Comparison of ENCODE assay signal across 13 cellular contexts in the genomic region with DNA sequence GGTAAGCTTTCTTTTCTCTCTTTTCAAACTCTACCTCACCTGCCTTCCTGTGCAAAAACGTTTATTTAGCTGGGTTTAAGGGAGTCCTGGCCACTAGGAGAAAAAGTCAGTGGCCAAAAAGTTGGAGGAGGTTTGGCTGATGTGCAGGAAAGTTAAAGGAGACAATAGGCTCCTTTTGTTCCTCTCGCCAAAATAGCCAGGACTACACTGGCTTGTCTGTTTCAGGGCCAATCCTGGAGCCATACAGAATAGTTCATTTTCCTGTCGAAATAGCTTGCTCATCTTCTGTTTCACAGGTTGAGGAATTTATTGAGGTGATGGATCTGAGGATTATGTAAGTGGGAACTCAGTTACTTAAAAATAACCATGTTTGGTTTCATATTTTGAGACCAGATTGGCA. TPM values are rescaled to one million over a fixed set of nuclear protein-coding genes. Genes with fewer than 3 reads are reported as not detected.
DNase-seq lines count a peak whose midpoint lies in the region; ATAC-seq and TF ChIP-seq lines count a peak whose summit lies in the region.
"Had no signal": no experiment of that assay in that cellular context is flagged by ENCODE, and none has a peak within 500 bp of the region (broad histone marks: within the 10 kb centered on the region; RNA-seq: fewer than 3 reads in every experiment).

No MANE protein-coding gene starts in this region.

- intact Hi-C loops in spleen (cut with DNase I; ENCODE audit: low total_unique reads), result no loop called here

- H3K4ac ChIP-seq in mesendoderm (ENCODE audit: low read depth, low read length), result no peak overlapping the region

- no peak overlapping the region for H3K23ac ChIP-seq in mesendoderm (ENCODE audit: low read length)

- ATAC-seq in GM19035 (IDR thresholded peaks at IDR 0.05; ENCODE audit: unreplicated experiment), result no peak
- ATAC-seq in activated T-cell treated with anti-CD3 and anti-CD28 coated beads, Interleukin-2, amount 50 U/mL, for 4 hours, result no peak
- ATAC-seq: activated CD4-positive, alpha-beta T cell treated with anti-CD3 and anti-CD28 coated beads for 36 hours; CD8-positive, alpha-beta T cell had no signal

- H3K27me3 Mint-ChIP-seq in endodermal cell (ENCODE audit: insufficient read depth), result no peaks in the 10 kb centered on the region
- no peaks in the 10 kb centered on the region for H3K27me3 Mint-ChIP-seq in activated naive CD8-positive, alpha-beta T cell treated with anti-CD3 and anti-CD28 coated beads for 36 hours
- H3K27me3 Mint-ChIP-seq in activated T-cell treated with anti-CD3 and anti-CD28 coated beads, Interleukin-2, amount 50 U/mL, for 4 hours (ENCODE audit: low read depth), result no peaks in the 10 kb centered on the region
- H3K27me3 Mint-ChIP-seq: activated CD4-positive, alpha-beta T cell treated with anti-CD3 and anti-CD28 coated beads for 36 hours had no signal

- H3K79me1 ChIP-seq in mesendoderm (ENCODE audit: low read length), result no peaks in the 10 kb centered on the region

- TF ChIP-seq CTCF in endodermal cell (conservative IDR thresholded peaks at IDR 0.05) (no peak), spleen (IDR thresholded peaks at IDR 0.05 in 8 of 11, conservative IDR thresholded peaks at IDR 0.05 in 3 of 11) (no peak)

- H2BK15ac ChIP-seq in mesendoderm (replicated peaks; ENCODE audit: low read depth), result no peak overlapping the region

- peak overlapping the region; percentile 75 for H3K18ac ChIP-seq in mesendoderm (ENCODE audit: low read length)

- H4K8ac ChIP-seq in mesendoderm (ENCODE audit: low read depth, low read length), result no peak overlapping the region

- peak overlapping the region; percentile 91 for H3K27ac Mint-ChIP-seq in endodermal cell
- H3K27ac Mint-ChIP-seq in activated naive CD8-positive, alpha-beta T cell treated with anti-CD3 and anti-CD28 coated beads for 36 hours, result no peak overlapping the region
- H3K27ac Mint-ChIP-seq: activated CD4-positive, alpha-beta T cell treated with anti-CD3 and anti-CD28 coated beads for 36 hours; CD8-positive, alpha-beta T cell had no signal

- no peak for DNase-seq in H7
- DNase-seq in endodermal cell, result no peak
- DNase-seq in mesendoderm, result peak; percentile 13
- no peak for DNase-seq in spleen
- no peak for DNase-seq in effector CD8-positive, alpha-beta T cell (lab: John Stamatoyannopoulos, UW)
- no peak for DNase-seq in activated naive CD8-positive, alpha-beta T cell treated with anti-CD3 and anti-CD28 coated beads for 36 hours
- DNase-seq in activated T-cell treated with anti-CD3 and anti-CD28 coated beads, Interleukin-2, amount 50 U/mL, for 4 hours, result no peak
- DNase-seq: activated CD4-positive, alpha-beta T cell treated with anti-CD3 and anti-CD28 coated beads for 36 hours; activated gamma-delta T cell; CD8-positive, alpha-beta T cell; effector CD4-positive, alpha-beta T cell; SIG-M5 had no signal

- H3K4me3 ChIP-seq in H7 (ENCODE audit: insufficient read depth, low read depth, low read length) (peak overlapping the region; percentile 55), endodermal cell (ENCODE audit: low read length) (peak overlapping the region; percentile 96), mesendoderm (ENCODE audit: low read length) (peak overlapping the region; percentile 68), spleen (peak overlapping the region in 6 of 8 donors; percentile 7 to 53 (median 22))

- no peak overlapping the region for H2AK5ac ChIP-seq in mesendoderm (ENCODE audit: low read length)

- no peaks in the 10 kb centered on the region for H3K4me1 Mint-ChIP-seq in endodermal cell
- H3K4me1 Mint-ChIP-seq in activated naive CD8-positive, alpha-beta T cell treated with anti-CD3 and anti-CD28 coated beads for 36 hours, result no peaks in the 10 kb centered on the region
- no peaks in the 10 kb centered on the region for H3K4me1 Mint-ChIP-seq in activated T-cell treated with anti-CD3 and anti-CD28 coated beads, Interleukin-2, amount 50 U/mL, for 4 hours (ENCODE audit: low read depth)
- H3K4me1 Mint-ChIP-seq: activated CD4-positive, alpha-beta T cell treated with anti-CD3 and anti-CD28 coated beads for 36 hours had no signal

- H3K27ac ChIP-seq in endodermal cell (ENCODE audit: low read depth, low read length), result peak overlapping the region; percentile 48
- H3K27ac ChIP-seq in mesendoderm (ENCODE audit: low read depth, low read length), result no peak overlapping the region
- H3K27ac ChIP-seq in spleen, result peak overlapping the region in 5 of 8 donors; percentile 6 to 41 (median 32)

- H2BK5ac ChIP-seq in mesendoderm (ENCODE audit: low read length), result no peak overlapping the region

- no peak for TF ChIP-seq POLR2A in spleen (IDR thresholded peaks at IDR 0.05)

- H3K36me3 ChIP-seq in H7 (replicated peaks; ENCODE audit: control insufficient read depth, insufficient read depth, low read length) (no peaks in the 10 kb centered on the region), endodermal cell (ENCODE audit: control insufficient read depth, insufficient read depth, low read length) (peaks cover 13% of the 10 kb centered on the region), mesendoderm (ENCODE audit: control insufficient read depth, insufficient read depth, low read length) (no peaks in the 10 kb centered on the region), spleen (no peaks in the 10 kb centered on the region)

- no peak overlapping the region for H2BK120ac ChIP-seq in mesendoderm (ENCODE audit: low read depth, low read length)

- H3K9ac ChIP-seq in endodermal cell (ENCODE audit: extremely low read depth, low read length, poor library complexity, severe bottlenecking) (peak overlapping the region; percentile 75), mesendoderm (ENCODE audit: low read length) (peak overlapping the region; percentile 78)

- H3K56ac ChIP-seq in mesendoderm (ENCODE audit: low read length), result peak overlapping the region; percentile 90

- peak overlapping the region; percentile 89 for H3K4me3 Mint-ChIP-seq in endodermal cell
- no peak overlapping the region for H3K4me3 Mint-ChIP-seq in activated naive CD8-positive, alpha-beta T cell treated with anti-CD3 and anti-CD28 coated beads for 36 hours
- no peak overlapping the region for H3K4me3 Mint-ChIP-seq in activated T-cell treated with anti-CD3 and anti-CD28 coated beads, Interleukin-2, amount 50 U/mL, for 4 hours
- H3K4me3 Mint-ChIP-seq: activated CD4-positive, alpha-beta T cell treated with anti-CD3 and anti-CD28 coated beads for 36 hours; CD8-positive, alpha-beta T cell had no signal

- peaks cover 29% of the 10 kb centered on the region for H3K9me3 Mint-ChIP-seq in endodermal cell
- H3K9me3 Mint-ChIP-seq in activated naive CD8-positive, alpha-beta T cell treated with anti-CD3 and anti-CD28 coated beads for 36 hours, result no peaks in the 10 kb centered on the region
- H3K9me3 Mint-ChIP-seq in activated T-cell treated with anti-CD3 and anti-CD28 coated beads, Interleukin-2, amount 50 U/mL, for 4 hours, result no peaks in the 10 kb centered on the region
- H3K9me3 Mint-ChIP-seq: CD8-positive, alpha-beta T cell had no signal

- H4K5ac ChIP-seq in mesendoderm (ENCODE audit: low read length), result no peak overlapping the region

- WGBS in endodermal cell (ENCODE audit: insufficient coverage in 1 of 2, insufficient read length in 1 of 2), 2 experiments, result 4% methylated on average over 3 of the region's 3 CpGs; no CpG with 5 or more reads in 1 of the 2 experiments
- no CpG with 5 or more reads among the region's 3 CpGs for WGBS in mesendoderm (ENCODE audit: extremely low coverage, insufficient coverage, low lambda C conversion rate)
- WGBS in spleen, 5 donors, result 39 to 71% (median 61%) methylated on average over 3 of the region's 3 CpGs

- H3K27me3 ChIP-seq in H7 (ENCODE audit: control insufficient read depth, insufficient read depth, low read length), result no peaks in the 10 kb centered on the region
- no peaks in the 10 kb centered on the region for H3K27me3 ChIP-seq in endodermal cell (ENCODE audit: control insufficient read depth, insufficient read depth, low read length, poor library complexity, severe bottlenecking)
- H3K27me3 ChIP-seq in mesendoderm (ENCODE audit: insufficient read depth, low read length, poor library complexity), result no peaks in the 10 kb centered on the region
- H3K27me3 ChIP-seq in spleen (replicated peaks in 1 of 7), result no peaks in the 10 kb centered on the region

- H3K9me3 ChIP-seq in endodermal cell (ENCODE audit: control insufficient read depth, low read length) (no peaks in the 10 kb centered on the region), spleen (no peaks in the 10 kb centered on the region)

- H3K4me2 ChIP-seq in mesendoderm (ENCODE audit: low read length), result peak overlapping the region; percentile 11

- H3K4me1 ChIP-seq in endodermal cell (ENCODE audit: control insufficient read depth, insufficient read depth, low read length) (no peaks in the 10 kb centered on the region), mesendoderm (ENCODE audit: control insufficient read depth, low read depth, low read length) (no peaks in the 10 kb centered on the region), spleen (no peaks in the 10 kb centered on the region)

- peaks cover 2% of the 10 kb centered on the region for H3K79me2 ChIP-seq in mesendoderm (ENCODE audit: control insufficient read depth, insufficient read depth, low read length)

- H3K36me3 Mint-ChIP-seq in endodermal cell (ENCODE audit: low read depth), result peaks cover 8% of the 10 kb centered on the region
- H3K36me3 Mint-ChIP-seq in activated naive CD8-positive, alpha-beta T cell treated with anti-CD3 and anti-CD28 coated beads for 36 hours, result no peaks in the 10 kb centered on the region
- no peaks in the 10 kb centered on the region for H3K36me3 Mint-ChIP-seq in activated T-cell treated with anti-CD3 and anti-CD28 coated beads, Interleukin-2, amount 50 U/mL, for 4 hours (ENCODE audit: insufficient read depth)
- H3K36me3 Mint-ChIP-seq: CD8-positive, alpha-beta T cell had no signal

RNA-seq across cellular contexts. Expression of a gene that starts 0.4 kb away (rescaled TPM):
- 27.5 and 51.7 TPM in 2 replicates for total RNA-seq in H7 (2014; rRNA removed; shearing (Covaris generic))
- total RNA-seq in endodermal cell, result 10 to 100 TPM; 76.2 to 88.1 TPM
- polyA plus RNA-seq in endodermal cell (2013, experiment 1 of 2), result 68.7 TPM
- polyA plus RNA-seq in endodermal cell (2013, experiment 2 of 2), result 63.4 TPM
- polyA plus RNA-seq in mesendoderm (2013, experiment 1 of 2), result 18.5 TPM
- polyA plus RNA-seq in mesendoderm (2013, experiment 2 of 2), result 20.6 TPM
- total RNA-seq in spleen, result 10 to 100 TPM in 6 of 7 donors, 1 to 10 TPM in 1; 9.4 to 31.7 (median 17.6) TPM
- 1 to 10 TPM in 2 of 3 donors, under 1 TPM in 1; 0.83 to 2.0 (median 1.1) TPM for polyA plus RNA-seq in spleen
- total RNA-seq in activated naive CD8-positive, alpha-beta T cell treated with anti-CD3 and anti-CD28 coated beads for 36 hours, result not detected
- under 1 TPM; 0.05 to 0.13 (median 0.08) TPM for total RNA-seq in activated T-cell treated with anti-CD3 and anti-CD28 coated beads, Interleukin-2, amount 50 U/mL, for 4 hours
- total RNA-seq: activated CD4-positive, alpha-beta T cell treated with anti-CD3 and anti-CD28 coated beads for 36 hours; CD8-positive, alpha-beta T cell had no signal

Comparison
In these comparisons a context has a peak if more than half of its experiments do, and no peak if none do; other contexts are left out.
1. H3K4me3 ChIP-seq: peak in every context shown above with its lines; median percentile 96 in endodermal cell; 68 in mesendoderm; 55 in H7; 22 in spleen.
2. RNA of a gene that starts 0.4 kb away (total RNA-seq): 76.2 to 88.1 TPM in endodermal cell, 27.5 to 51.7 TPM in H7 and 9.4 to 31.7 TPM in spleen; not detected in activated naive CD8-positive, alpha-beta T cell treated with anti-CD3 and anti-CD28 coated beads for 36 hours and 0.05 to 0.13 TPM in activated T-cell treated with anti-CD3 and anti-CD28 coated beads, Interleukin-2, amount 50 U/mL, for 4 hours; every median in the first group is over 4 times any median in the second.